In the genomic region with DNA sequence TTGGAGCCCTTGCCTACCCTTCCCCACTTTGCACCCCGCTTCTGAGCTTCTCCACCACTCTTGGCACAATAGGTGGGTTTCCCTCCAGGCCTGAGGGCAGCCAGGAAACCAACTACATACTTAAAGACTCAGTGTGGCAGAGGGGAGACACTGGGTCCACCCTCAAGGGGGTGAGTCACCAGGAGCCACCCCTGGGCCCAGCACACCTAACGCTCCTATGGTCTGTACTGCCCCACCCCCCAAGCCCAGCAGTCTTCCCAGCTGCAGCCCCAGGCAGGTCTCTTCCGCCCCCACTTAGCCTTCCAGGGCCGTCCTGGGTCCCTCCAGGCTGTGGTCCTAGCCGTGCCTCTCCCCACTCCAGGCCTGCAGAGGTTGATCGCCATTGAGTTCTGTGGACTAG, we compare ENCODE assay signal across 1 cellular context.
A peak's percentile ranks its signal among the peaks of the same experiment; 100 is the strongest.
TF ChIP-seq lines count a peak whose summit lies in the region.

No MANE protein-coding gene starts in this region.

TF ChIP-seq in GM12878, 131 proteins besides CTCF, POLR2A, EP300 and RAD21:
- TF ChIP-seq ZBTB4 (CRISPR knock-in tag; IDR thresholded peaks at IDR 0.05) (no peak), DPF2 (IDR thresholded peaks at IDR 0.05) (0 out of 2 replicates have a peak, but pooled peaks have one; percentile 5)
